30 cellular contexts compared by ENCODE assay signal in genomic region chr1:54748094-54748835, GRCh38. TPM values are rescaled to one million over a fixed set of nuclear protein-coding genes. Genes with fewer than 3 reads are reported as not detected.
"Had no signal": no experiment of that assay in that cellular context is flagged by ENCODE, and none has a peak within 500 bp of the region (broad histone marks: within the 10 kb centered on the region; RNA-seq: fewer than 3 reads in every experiment).

No MANE protein-coding gene starts in this region.

- DNase-seq: activated CD4-positive, alpha-beta memory T cell treated with anti-CD3 and anti-CD28 coated beads, Interleukin-2, amount 10 ng/mL, durations not matched to agents 7 days and 5 days; activated CD4-positive, alpha-beta T cell treated with anti-CD3 and anti-CD28 coated beads for 1 hour; activated CD4-positive, alpha-beta T cell treated with anti-CD3 and anti-CD28 coated beads for 4 hours; activated CD4-positive, alpha-beta T cell treated with anti-CD3 and anti-CD28 coated beads, Interleukin-2, amount 10 ng/mL, durations not matched to agents 7 days and 5 days; activated CD4-positive, alpha-beta T cell treated with anti-CD3 and anti-CD28 coated beads, Interleukin-2, amount 50 U/mL, for 4 hours; activated CD4-positive, CD25-positive, alpha-beta regulatory T cell; activated CD8-positive, alpha-beta memory T cell treated with anti-CD3 and anti-CD28 coated beads, Interleukin-2, amount 50 U/mL, for 48 hours; activated gamma-delta T cell; activated naive CD4-positive, alpha-beta T cell; activated naive CD4-positive, alpha-beta T cell treated with anti-CD3 and anti-CD28 coated beads, Interleukin-2, amount 10 ng/mL, durations not matched to agents 7 days and 5 days; activated naive CD8-positive, alpha-beta T cell treated with anti-CD3 and anti-CD28 coated beads, Interleukin-2, amount 10 ng/mL, durations not matched to agents 7 days and 5 days; activated T-cell treated with anti-CD3 and anti-CD28 coated beads for 4 hours; activated T-cell treated with anti-CD3 and anti-CD28 coated beads, Interleukin-2, amount 50 U/mL, for 24 hours; activated T-cell treated with anti-CD3 and anti-CD28 coated beads, Interleukin-2, amount 50 U/mL, for 72 hours; brain microvascular endothelial cell; caudate nucleus; cortex of kidney; dermis blood vessel endothelial cell; effector CD4-positive, alpha-beta T cell; effector memory CD8-positive, alpha-beta T cell; erythroblast; foreskin keratinocyte; gastrocnemius medialis; glutamatergic neuron; T-helper 2 cell had no signal

- H3K27me3 ChIP-seq: brain microvascular endothelial cell, esophagus muscularis mucosa, foreskin keratinocyte, gastrocnemius medialis had no signal

- ATAC-seq: activated naive CD4-positive, alpha-beta T cell treated with anti-CD3 and anti-CD28 coated beads, Interleukin-2, amount 50 U/mL, for 72 hours; effector memory CD8-positive, alpha-beta T cell; foreskin keratinocyte; gastrocnemius medialis had no signal

- H3K4me3 ChIP-seq: esophagus muscularis mucosa, gastrocnemius medialis had no signal

- H3K27ac ChIP-seq: brain microvascular endothelial cell, esophagus muscularis mucosa, foreskin keratinocyte, gastrocnemius medialis had no signal

- FAIRE-seq: astrocyte, colon had no signal

- H3K4me1 ChIP-seq: esophagus muscularis mucosa, foreskin keratinocyte, gastrocnemius medialis had no signal

- H3K36me3 ChIP-seq: brain microvascular endothelial cell had no signal

- H3K9me3 ChIP-seq: esophagus muscularis mucosa, gastrocnemius medialis had no signal

RNA-seq across cellular contexts. Expression of gene TTC22, which starts 52.9 kb away (rescaled TPM):
- total RNA-seq: astrocyte, chondrocyte had no signal
